In the genomic region with DNA sequence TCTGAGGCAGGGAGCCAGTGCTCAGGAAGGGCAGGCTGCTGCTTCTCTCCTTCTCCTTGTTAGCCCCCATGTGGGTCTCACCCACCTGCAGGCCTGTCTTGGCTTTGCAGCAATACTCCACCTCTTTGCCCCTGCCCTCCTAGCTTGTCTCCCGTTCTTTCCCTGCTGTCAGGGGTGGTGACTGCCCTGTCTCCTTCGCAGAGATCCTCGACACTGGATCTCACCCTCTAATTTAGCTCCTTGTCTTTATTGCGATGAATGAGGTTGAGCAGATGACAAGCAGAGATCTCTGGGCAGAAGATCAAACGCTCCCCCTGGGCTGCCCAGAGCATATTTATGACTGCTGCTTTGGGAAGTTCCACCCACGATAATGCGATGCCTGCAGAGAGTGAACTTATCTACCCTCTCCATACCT, we compare ENCODE assay signal across 13 cellular contexts.
"Had no signal": no experiment of that assay in that cellular context is flagged by ENCODE, and none has a peak within 500 bp of the region (broad histone marks: within the 10 kb centered on the region; RNA-seq: fewer than 3 reads in every experiment).

No MANE protein-coding gene starts in this region.

- H3K4me3 ChIP-seq: breast epithelium, esophagus squamous epithelium, testis had no signal

- H3K4me1 ChIP-seq: breast epithelium, testis had no signal

- H3K9me3 ChIP-seq: breast epithelium, esophagus squamous epithelium, testis had no signal

- ATAC-seq: activated CD4-positive, CD25-positive, alpha-beta regulatory T cell treated with anti-CD3 and anti-CD28 coated beads, Interleukin-2, amount 50 U/mL, for 24 hours; left colon; natural killer cell treated with Interleukin-12 subunit alpha and Interleukin-12 subunit beta and Interleukin-15 and Interleukin-18, amount 100 ng/mL, for 72 hours; stimulated activated naive CD8-positive, alpha-beta T cell treated with anti-CD3 and anti-CD28 coated beads, Interleukin-15, amount 100 ng/mL, for 72 hours had no signal

- H3K27ac ChIP-seq: breast epithelium, esophagus squamous epithelium, testis had no signal

- H3K27me3 ChIP-seq: breast epithelium, esophagus squamous epithelium, testis had no signal

- DNase-seq: activated effector memory CD4-positive, alpha-beta T cell treated with Interleukin-2 at 50 U/mL for 16 hours; activated T-cell treated with anti-CD3 and anti-CD28 coated beads, Interleukin-2, amount 50 U/mL, for 24 hours; amygdala; esophagus squamous epithelium; left colon; mammary epithelial cell; stimulated activated CD4-positive, alpha-beta T cell treated with anti-CD3 and anti-CD28 coated beads, Interleukin-15, amount 100 ng/mL, for 24 hours; stimulated activated CD4-positive, alpha-beta T cell treated with anti-CD3 and anti-CD28 coated beads, Interleukin-4, amount 100 ng/mL, for 4 hours; stimulated activated naive CD8-positive, alpha-beta T cell treated with anti-CD3 and anti-CD28 coated beads, Interleukin-15, amount 100 ng/mL, for 72 hours; testis had no signal

- H3K36me3 ChIP-seq: breast epithelium, esophagus squamous epithelium had no signal
